In the genomic region with DNA sequence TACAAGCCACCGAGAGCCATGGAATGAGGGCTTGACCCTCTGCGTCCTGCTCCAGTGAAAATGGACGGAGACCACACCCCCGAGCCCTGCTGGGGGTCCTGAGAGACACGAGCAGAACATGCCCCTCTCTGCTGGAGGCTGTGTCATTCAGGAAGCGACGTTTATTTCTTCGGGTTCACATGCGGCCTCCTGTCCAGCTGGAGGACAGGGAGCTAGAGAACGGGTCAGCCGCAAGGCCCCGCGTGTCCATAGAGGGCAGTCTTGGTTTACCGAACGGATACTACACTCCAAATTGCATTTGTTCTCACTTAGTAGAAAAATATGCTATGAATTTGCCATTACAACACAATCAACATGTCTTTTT, we compare ENCODE assay signal across 8 cellular contexts. TPM values are rescaled to one million over a fixed set of nuclear protein-coding genes. Genes with fewer than 3 reads are reported as not detected.
DNase-seq lines count a peak whose midpoint lies in the region; ATAC-seq and TF ChIP-seq lines count a peak whose summit lies in the region.

No MANE protein-coding gene starts in this region.

- peak; percentile 86 for TF ChIP-seq RAD21 in SK-N-SH (IDR thresholded peaks at IDR 0.05; ENCODE audit: low read length)

- H4K20me1 ChIP-seq in GM23338 (replicated peaks; ENCODE audit: insufficient read depth) (no peaks in the 10 kb centered on the region), SK-N-SH (ENCODE audit: insufficient read depth) (no peaks in the 10 kb centered on the region)

- H3K4me1 ChIP-seq in CD4-positive, CD25-positive, alpha-beta regulatory T cell (ENCODE audit: control insufficient read depth, insufficient read depth, low read length, poor library complexity, severe bottlenecking): no peaks in the 10 kb centered on the region
- no peaks in the 10 kb centered on the region for H3K4me1 ChIP-seq in GM23338 (ENCODE audit: insufficient read depth)
- no peaks in the 10 kb centered on the region for H3K4me1 ChIP-seq in SK-N-SH (ENCODE audit: control insufficient read depth in 1 of 2, insufficient read depth in 2 of 2, low read depth in 1 of 2, low read length in 1 of 2)
- no peaks in the 10 kb centered on the region for H3K4me1 ChIP-seq in tibial artery

- POLR2A ChIA-PET in SK-N-SH (lab: Yijun Ruan, JAX): no interaction called here

- peaks cover 0 to 3% (median 0%) of the 10 kb centered on the region in 4 donors for H3K4me1 Mint-ChIP-seq in CD4-positive, CD25-positive, alpha-beta regulatory T cell
- H3K4me1 Mint-ChIP-seq in GM23338 (peaks cover 18% of the 10 kb centered on the region), chondrocyte (ENCODE audit: low read depth) (peaks cover 2% of the 10 kb centered on the region)

- H3K36me3 ChIP-seq in CD4-positive, CD25-positive, alpha-beta regulatory T cell (ENCODE audit: control insufficient read depth, insufficient read depth, low read length): no peaks in the 10 kb centered on the region
- H3K36me3 ChIP-seq in GM23338 (ENCODE audit: insufficient read depth): no peaks in the 10 kb centered on the region
- no peaks in the 10 kb centered on the region for H3K36me3 ChIP-seq in SK-N-SH (replicated peaks in 1 of 2; ENCODE audit: control insufficient read depth in 1 of 2, insufficient read depth in 2 of 2, low read length in 1 of 2)
- H3K36me3 ChIP-seq in tibial artery: no peaks in the 10 kb centered on the region

- peaks cover 10% of the 10 kb centered on the region for H3K27me3 Mint-ChIP-seq in CD4-positive, CD25-positive, alpha-beta regulatory T cell
- H3K27me3 Mint-ChIP-seq in GM23338 (ENCODE audit: insufficient read depth, low read depth, poor library complexity) (peaks cover 10% of the 10 kb centered on the region), chondrocyte (ENCODE audit: low read depth) (peaks cover 19% of the 10 kb centered on the region)

- H3K79me2 ChIP-seq in GM23338 (replicated peaks; ENCODE audit: insufficient read depth): no peaks in the 10 kb centered on the region
- H3K79me2 ChIP-seq in SK-N-SH (ENCODE audit: insufficient read depth): no peaks in the 10 kb centered on the region

- H3K9me3 Mint-ChIP-seq in CD4-positive, CD25-positive, alpha-beta regulatory T cell: peaks cover 0 to 3% (median 0%) of the 10 kb centered on the region in 7 donors
- H3K9me3 Mint-ChIP-seq in GM23338: peaks cover 4% of the 10 kb centered on the region
- H3K9me3 Mint-ChIP-seq in chondrocyte (ENCODE audit: low read depth): peaks cover 2% of the 10 kb centered on the region

- H3K27ac ChIP-seq in CD4-positive, CD25-positive, alpha-beta regulatory T cell (ENCODE audit: insufficient read depth, low read length, poor library complexity, severe bottlenecking): no peak overlapping the region
- H3K27ac ChIP-seq in GM23338 (ENCODE audit: low read depth) (no peak overlapping the region), SK-N-SH (ENCODE audit: low read depth in 2 of 2, low read length in 1 of 2) (no peak overlapping the region), tibial artery (no peak overlapping the region)

- intact Hi-C loops in left colon (cut with DNase I, micrococcal nuclease) (no loop called here), tibial artery (cut with DNase I; ENCODE audit: low total_unique reads) (no loop called here)

- H3K9me3 ChIP-seq in CD4-positive, CD25-positive, alpha-beta regulatory T cell (ENCODE audit: control insufficient read depth in 2 of 2, low read length in 2 of 2): no peaks in the 10 kb centered on the region
- H3K9me3 ChIP-seq in SK-N-SH (no peaks in the 10 kb centered on the region), tibial artery (no peaks in the 10 kb centered on the region)

- WGBS in SK-N-SH (ENCODE audit: low lambda C conversion rate): 14% methylated on average over 10 of the region's 15 CpGs

- CTCF ChIA-PET in SK-N-SH (lab: Yijun Ruan, JAX): interaction anchor here (0.6 to 2.8 kb wide), 19 partner anchors 9 to 443 kb away, joined by 3 to 13 read pairs (median 4); no protein-coding TSS in a partner anchor

- no peak overlapping the region for H3K4me3 Mint-ChIP-seq in CD4-positive, CD25-positive, alpha-beta regulatory T cell
- H3K4me3 Mint-ChIP-seq in GM23338 (no peak overlapping the region), chondrocyte (ENCODE audit: unreplicated experiment) (no peak overlapping the region)

- TF ChIP-seq CTCF in GM23338 (conservative IDR thresholded peaks at IDR 0.05; ENCODE audit: low read depth in 2 of 2): peak; percentile 78 to 79
- TF ChIP-seq CTCF in SK-N-SH (IDR thresholded peaks at IDR 0.05): peak; percentile 82
- TF ChIP-seq CTCF in chondrocyte (IDR thresholded peaks at IDR 0.05): peak; percentile 86
- TF ChIP-seq CTCF in tibial artery (IDR thresholded peaks at IDR 0.05): peak; percentile 32 to 36

- peak in 2 of 3 donors; percentile 30 to 37 for DNase-seq in CD4-positive, CD25-positive, alpha-beta regulatory T cell
- DNase-seq in GM23338 (ENCODE audit: low spot score) (peak; percentile 76), SK-N-SH (peak; percentile 78), chondrocyte (ENCODE audit: low spot score) (peak; percentile 59), left colon (peak; percentile 24 to 41), tibial artery (peak in 1 of 2 donors; percentile 19)

- H3K4me3 ChIP-seq in CD4-positive, CD25-positive, alpha-beta regulatory T cell (ENCODE audit: low read depth, low read length): no peak overlapping the region
- H3K4me3 ChIP-seq in GM23338 (no peak overlapping the region), SK-N-SH (ENCODE audit: low read depth in 2 of 2, low read length in 1 of 2) (peak overlapping the region in 1 of 2 experiments; percentile 14; a peak in 1 of 4 replicates), tibial artery (no peak overlapping the region)

- no peak for TF ChIP-seq EP300 in SK-N-SH (IDR thresholded peaks at IDR 0.05; ENCODE audit: borderline replicate concordance in 1 of 2, low read depth in 1 of 2, low read length in 1 of 2)

- peak overlapping the region; percentile 89; the same call in 1 of the 2 replicates for H2AFZ ChIP-seq in GM23338
- H2AFZ ChIP-seq in SK-N-SH (ENCODE audit: low read depth): no peak overlapping the region

- no peaks in the 10 kb centered on the region for H3K27me3 ChIP-seq in CD4-positive, CD25-positive, alpha-beta regulatory T cell (ENCODE audit: control insufficient read depth, insufficient read depth, low read length)
- H3K27me3 ChIP-seq in GM23338 (ENCODE audit: insufficient read depth) (no peaks in the 10 kb centered on the region), SK-N-SH (ENCODE audit: insufficient read depth) (peaks cover 89% of the 10 kb centered on the region), tibial artery (peaks cover 0 to 55% of the 10 kb centered on the region in 2 donors)

- H3K27ac Mint-ChIP-seq in CD4-positive, CD25-positive, alpha-beta regulatory T cell: no peak overlapping the region
- H3K27ac Mint-ChIP-seq in GM23338: no peak overlapping the region
- no peak overlapping the region for H3K27ac Mint-ChIP-seq in chondrocyte (ENCODE audit: unreplicated experiment)

- no peaks in the 10 kb centered on the region for H3K9me2 ChIP-seq in GM23338 (ENCODE audit: insufficient read depth)
- no peaks in the 10 kb centered on the region for H3K9me2 ChIP-seq in SK-N-SH

- H3K9ac ChIP-seq in SK-N-SH: no peak overlapping the region

- H3K36me3 Mint-ChIP-seq in CD4-positive, CD25-positive, alpha-beta regulatory T cell: no peaks in the 10 kb centered on the region
- H3K36me3 Mint-ChIP-seq in GM23338 (ENCODE audit: low read depth): 0 out of 3 replicates have a peak, but pooled peaks cover under 1% of the 10 kb centered on the region
- H3K36me3 Mint-ChIP-seq in chondrocyte (ENCODE audit: low read depth): no peaks in the 10 kb centered on the region

- no peak for ATAC-seq in CD4-positive, CD25-positive, alpha-beta regulatory T cell (ENCODE audit: low read depth in 2 of 2)
- peak; percentile 77 for ATAC-seq in GM23338
- ATAC-seq in left colon: peak; percentile 56
- no peak for ATAC-seq in HG02678 (IDR thresholded peaks at IDR 0.05; ENCODE audit: unreplicated experiment)
- ATAC-seq in HG02610 (IDR thresholded peaks at IDR 0.05; ENCODE audit: unreplicated experiment): no peak

- no peak overlapping the region for H3K4me2 ChIP-seq in GM23338
- no peak overlapping the region for H3K4me2 ChIP-seq in SK-N-SH

- H3F3A ChIP-seq in GM23338 (replicated peaks; ENCODE audit: low read depth) (no peaks in the 10 kb centered on the region), SK-N-SH (replicated peaks; ENCODE audit: insufficient read depth) (no peaks in the 10 kb centered on the region)

TF ChIP-seq in SK-N-SH, 30 proteins besides CTCF, POLR2A, EP300 and RAD21:
- TF ChIP-seq EZH2phosphoT487 (IDR thresholded peaks at IDR 0.05; ENCODE audit: borderline replicate concordance, low read depth) (no peak), TCF12 (IDR thresholded peaks at IDR 0.05) (no peak), TEAD4 (IDR thresholded peaks at IDR 0.05; ENCODE audit: borderline replicate concordance, insufficient read depth) (no peak), SMC3 (IDR thresholded peaks at IDR 0.05; ENCODE audit: low read depth, low read length) (peak; percentile 56)

RNA-seq across cellular contexts. Expression of a gene that starts 36.1 kb away (rescaled TPM):
- 15.8 TPM for total RNA-seq in CD4-positive, CD25-positive, alpha-beta regulatory T cell
- polyA plus RNA-seq in CD4-positive, CD25-positive, alpha-beta regulatory T cell: 100 to 1,000 TPM in 3 of 4 donors, 10 to 100 TPM in 1; 98.7 to 127 (median 112) TPM
- total RNA-seq in GM23338 (2014; rRNA removed; shearing (Covaris generic)): 47.5 and 79.9 TPM in 2 replicates
- 143 and 149 TPM in 2 replicates for polyA plus RNA-seq in GM23338 (2016; fragmentation: Nextera tagmentation; extraction: Ambion mirVana)
- 75.5 and 78.4 TPM in 2 replicates for polyA plus RNA-seq in SK-N-SH (2012; rRNA removed)
- 69.3 and 72.9 TPM in 2 replicates for polyA plus RNA-seq in SK-N-SH (2012; cell fraction: cytosol; rRNA removed)
- 34.4 and 36.3 TPM in 2 replicates for polyA plus RNA-seq in SK-N-SH (2012; cell fraction: nucleus; rRNA removed)
- 37.4 to 50.8 TPM (median 48.3 TPM) in 3 replicates for total RNA-seq in chondrocyte
- 10 to 100 TPM; 26.6 to 33.7 TPM for total RNA-seq in left colon

RNA-seq across cellular contexts. Expression of a gene that starts 37.7 kb away (rescaled TPM):
- total RNA-seq in CD4-positive, CD25-positive, alpha-beta regulatory T cell: 21.6 TPM
- 10 to 100 TPM; 66.5 to 98.7 (median 75.7) TPM for polyA plus RNA-seq in CD4-positive, CD25-positive, alpha-beta regulatory T cell
- 82.1 and 94.8 TPM in 2 replicates for total RNA-seq in GM23338 (2014; rRNA removed; shearing (Covaris generic))
- polyA plus RNA-seq in GM23338 (2016; fragmentation: Nextera tagmentation; extraction: Ambion mirVana): 279 and 289 TPM in 2 replicates
- 142 and 316 TPM in 2 replicates for polyA plus RNA-seq in SK-N-SH (2012; rRNA removed)
- 231 and 263 TPM in 2 replicates for polyA plus RNA-seq in SK-N-SH (2012; cell fraction: cytosol; rRNA removed)
- 65.1 and 121 TPM in 2 replicates for polyA plus RNA-seq in SK-N-SH (2012; cell fraction: nucleus; rRNA removed)
- total RNA-seq in chondrocyte: 23.7 to 31.3 TPM (median 25.7 TPM) in 3 replicates
- 10 to 100 TPM; 31.8 to 50.4 TPM for total RNA-seq in left colon

Comparison
In these comparisons a context has a peak if more than half of its experiments do, and no peak if none do; other contexts are left out.
1. ATAC-seq: peak in GM23338 (single experiment) and left colon (single experiment); none in CD4-positive, CD25-positive, alpha-beta regulatory T cell (0 of 2), HG02678 (single experiment) and HG02610 (single experiment).
2. CTCF ChIP-seq: peak in every context shown above with its lines; median percentile 86 in chondrocyte; 82 in SK-N-SH; 78 in GM23338; 34 in tibial artery.